In the genomic region with DNA sequence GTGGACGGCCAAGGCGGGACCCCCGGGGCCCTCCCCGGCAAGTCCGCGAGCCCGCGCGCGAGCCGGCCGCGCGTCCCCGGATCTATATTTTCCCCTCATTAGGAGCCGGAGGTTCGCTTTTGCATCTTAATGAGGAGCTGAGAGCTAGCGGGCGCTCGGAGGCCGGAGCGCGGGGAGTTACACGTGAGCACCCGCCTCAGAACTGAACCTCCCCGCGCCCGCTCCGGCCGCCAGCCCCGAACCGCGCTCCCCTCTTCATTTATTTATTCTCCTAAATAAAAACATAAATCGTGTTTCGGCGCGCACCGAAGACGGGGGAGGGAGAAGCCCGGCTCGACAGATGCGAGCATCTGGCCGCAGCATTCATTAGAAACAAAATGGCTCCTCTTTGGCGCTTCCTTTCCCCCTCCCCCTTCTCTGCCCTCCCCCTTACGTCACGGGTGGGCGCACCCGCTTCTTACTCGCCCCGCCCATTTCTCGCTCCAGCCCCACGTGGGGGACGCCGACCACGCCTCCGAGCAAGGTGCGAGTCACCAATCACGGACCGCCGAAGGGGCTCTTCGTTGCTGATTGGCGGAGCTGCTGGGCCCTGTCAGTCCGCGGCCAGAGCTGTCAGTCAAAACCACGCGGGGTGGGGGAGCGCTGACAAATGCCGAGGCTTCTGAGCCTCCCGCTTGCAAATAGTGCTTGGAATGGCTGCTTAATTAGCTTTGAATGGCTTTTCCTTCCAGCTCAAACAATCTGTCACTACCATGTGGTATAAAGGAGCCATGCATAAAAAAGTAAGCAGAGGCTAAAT, we compare ENCODE assay signal across 8 cellular contexts. TPM values are rescaled to one million over a fixed set of nuclear protein-coding genes. Genes with fewer than 3 reads are reported as not detected.
DNase-seq lines count a peak whose midpoint lies in the region; ATAC-seq and TF ChIP-seq lines count a peak whose summit lies in the region.

No MANE protein-coding gene starts in this region.

- peak overlapping the region; percentile 95 for H3K4me3 Mint-ChIP-seq in CD8-positive, alpha-beta T cell

- H3K4me3 ChIP-seq in CD8-positive, alpha-beta T cell (ENCODE audit: low read depth, low read length): peak overlapping the region; percentile 69

- POLR2A ChIA-PET in CD8-positive, alpha-beta T cell (lab: Charles Lee): interaction anchor here (0.8 to 6.5 kb wide), 10 partner anchors 159 to 631 kb away, joined by 3 to 66 read pairs (median 6); no protein-coding TSS in a partner anchor

- no peak for TF ChIP-seq CTCF in CD8-positive, alpha-beta T cell (IDR thresholded peaks at IDR 0.05)

- no peaks in the 10 kb centered on the region for H3K27me3 Mint-ChIP-seq in CD8-positive, alpha-beta T cell (ENCODE audit: low read depth)

- peak; percentile 100 for DNase-seq in CD8-positive, alpha-beta T cell
- DNase-seq in HT-29 (ENCODE audit: low spot score): peak; percentile 100
- DNase-seq in NK-92 treated with Interleukin-12 subunit alpha and Interleukin-12 subunit beta, amount 100 ng/mL, for 24 hours (lab: John Stamatoyannopoulos, UW): peak; percentile 99
- DNase-seq in activated CD8-positive, alpha-beta memory T cell treated with anti-CD3 and anti-CD28 coated beads for 4 hours (ENCODE audit: low read depth in 2 of 2): peak; percentile 100
- peak; percentile 100 for DNase-seq in effector CD8-positive, alpha-beta T cell (lab: John Stamatoyannopoulos, UW)
- peak; percentile 100 for DNase-seq in lung microvascular endothelial cell (ENCODE audit: low read depth in 2 of 2)
- peak; percentile 100 for DNase-seq in stimulated activated CD4-positive, alpha-beta T cell treated with anti-CD3 and anti-CD28 coated beads, TNF-alpha, amount 100 ng/mL, for 4 hours (ENCODE audit: low read depth in 3 of 3)

- ATAC-seq in CD8-positive, alpha-beta T cell: peak; percentile 51
- ATAC-seq in GM19467 (IDR thresholded peaks at IDR 0.05; ENCODE audit: unreplicated experiment): peak; percentile 43

- no peaks in the 10 kb centered on the region for H3K27me3 ChIP-seq in CD8-positive, alpha-beta T cell (ENCODE audit: insufficient read depth, low read length)

- peaks cover 33% of the 10 kb centered on the region for H3K4me1 ChIP-seq in CD8-positive, alpha-beta T cell (ENCODE audit: insufficient read depth, low read length)

- peak overlapping the region; percentile 99 for H3K27ac Mint-ChIP-seq in CD8-positive, alpha-beta T cell

- CTCF ChIA-PET in CD8-positive, alpha-beta T cell (lab: Charles Lee): interaction anchor here (0.9 to 1.7 kb wide), 7 partner anchors 344 to 523 kb away, joined by 3 read pairs; no protein-coding TSS in a partner anchor

- intact Hi-C loops in CD8-positive, alpha-beta T cell (cut with DNase I, micrococcal nuclease): loop anchor here (1.0 to 10.0 kb wide), 15 partner anchors 76 to 1277 kb away; a partner anchor contains a TSS

- no peaks in the 10 kb centered on the region for H3K36me3 ChIP-seq in CD8-positive, alpha-beta T cell (ENCODE audit: insufficient read depth, low read length)

- peaks cover 38% of the 10 kb centered on the region for H3K4me1 Mint-ChIP-seq in CD8-positive, alpha-beta T cell (ENCODE audit: low read depth)

- H3K36me3 Mint-ChIP-seq in CD8-positive, alpha-beta T cell: peaks cover 16% of the 10 kb centered on the region

- H3K9me3 ChIP-seq in CD8-positive, alpha-beta T cell (ENCODE audit: low read length): no peaks in the 10 kb centered on the region

- H3K27ac ChIP-seq in CD8-positive, alpha-beta T cell (ENCODE audit: low read depth, low read length): peak overlapping the region; percentile 90

- H3K9me3 Mint-ChIP-seq in CD8-positive, alpha-beta T cell: no peaks in the 10 kb centered on the region

RNA-seq across cellular contexts. Expression of a gene that starts 1.6 kb away (rescaled TPM):
- 100 to 1,000 TPM; 198 to 201 TPM for total RNA-seq in CD8-positive, alpha-beta T cell
- 59.1 and 77.6 TPM in 2 replicates for total RNA-seq in HT-29 (2014; rRNA removed; shearing (Covaris generic))
- total RNA-seq in lung microvascular endothelial cell: 8.3 and 13.3 TPM in 2 replicates

Comparison
In these comparisons a context has a peak if more than half of its experiments do, and no peak if none do; other contexts are left out.
1. Peak in every context shown above with its lines: DNase-seq, ATAC-seq, H3K4me3 ChIP-seq and H3K27ac ChIP-seq.